12 cellular contexts compared by ENCODE assay signal in genomic region chr6:14118444-14118843, GRCh38. TPM values are rescaled to one million over a fixed set of nuclear protein-coding genes. Genes with fewer than 3 reads are reported as not detected.
DNase-seq lines count a peak whose midpoint lies in the region; ATAC-seq, FAIRE-seq and TF ChIP-seq lines count a peak whose summit lies in the region.
"Had no signal": no experiment of that assay in that cellular context is flagged by ENCODE, and none has a peak within 500 bp of the region (broad histone marks: within the 10 kb centered on the region; RNA-seq: fewer than 3 reads in every experiment).

No MANE protein-coding gene starts in this region.

- intact Hi-C loops in CD8-positive, alpha-beta T cell (cut with DNase I, micrococcal nuclease): loop anchor here (2.0 to 5.0 kb wide), 7 partner anchors 41 to 1134 kb away; partner anchors contain the start of genes MCUR1 (in 1 of the 2), NOL7 (in 1 of the 2), RANBP9 (in 1 of the 2) and TBC1D7 (in 1 of the 2)
- intact Hi-C loops in IMR-90 (cut with micrococcal nuclease): no loop called here
- intact Hi-C loops in GM12878 (cut with micrococcal nuclease; ENCODE audit: unreplicated experiment): no loop called here
- intact Hi-C loops in natural killer cell (cut with micrococcal nuclease): loop anchor here (5.0 kb wide), 2 partner anchors 306 to 1129 kb away; partner anchors contain the start of genes JARID2 and MCUR1

- H3K9ac ChIP-seq in IMR-90 (ENCODE audit: low read depth, low read length) (no peak overlapping the region), GM12878 (ENCODE audit: control insufficient read depth, insufficient read depth, low read length) (peak overlapping the region; percentile 78)

- no peaks in the 10 kb centered on the region for H3K36me3 ChIP-seq in CD8-positive, alpha-beta T cell (ENCODE audit: insufficient read depth, low read length)
- no peaks in the 10 kb centered on the region for H3K36me3 ChIP-seq in IMR-90 (ENCODE audit: control insufficient read depth, insufficient read depth, low read length)
- peaks cover 0 to 5% of the 10 kb centered on the region in 2 experiments; a peak in 3 of 4 replicates for H3K36me3 ChIP-seq in GM12878 (ENCODE audit: control insufficient read depth in 2 of 2, insufficient read depth in 2 of 2, low read length in 1 of 2)

- H3K23ac ChIP-seq in IMR-90 (ENCODE audit: low read depth, low read length): no peak overlapping the region

- peak overlapping the region; percentile 94 for H2AK9ac ChIP-seq in IMR-90 (replicated peaks; ENCODE audit: low read depth, low read length, poor library complexity)

- no peak overlapping the region for H4K5ac ChIP-seq in IMR-90 (ENCODE audit: low read depth, low read length)

- no peaks in the 10 kb centered on the region for H3K27me3 ChIP-seq in CD8-positive, alpha-beta T cell (ENCODE audit: insufficient read depth, low read length)
- H3K27me3 ChIP-seq in IMR-90 (ENCODE audit: control insufficient read depth, insufficient read depth, low read length) (0 out of 2 replicates have a peak, but pooled peaks cover 1% of the 10 kb centered on the region), GM12878 (replicated peaks in 1 of 2; ENCODE audit: control insufficient read depth in 2 of 2, insufficient read depth in 2 of 2, low read length in 1 of 2) (no peaks in the 10 kb centered on the region)

- H3K27ac Mint-ChIP-seq in CD8-positive, alpha-beta T cell: peak overlapping the region; percentile 96
- H3K27ac Mint-ChIP-seq in natural killer cell: peak overlapping the region; percentile 92 to 98

- peaks cover 58% of the 10 kb centered on the region for H3K79me2 ChIP-seq in GM12878 (ENCODE audit: control insufficient read depth, insufficient read depth, low read length)

- H3K4me1 ChIP-seq in CD8-positive, alpha-beta T cell (ENCODE audit: insufficient read depth, low read length): peaks cover 8% of the 10 kb centered on the region
- H3K4me1 ChIP-seq in IMR-90 (ENCODE audit: control insufficient read depth, insufficient read depth, low read length): no peaks in the 10 kb centered on the region
- H3K4me1 ChIP-seq in GM12878 (ENCODE audit: control insufficient read depth, insufficient read depth, low read length): peaks cover 19% of the 10 kb centered on the region

- H3K4ac ChIP-seq in IMR-90 (ENCODE audit: low read depth, low read length): no peak overlapping the region

- H2AK5ac ChIP-seq in IMR-90 (ENCODE audit: low read depth, low read length): 0 out of 2 replicates have a peak overlapping the region, but pooled peaks have one; percentile 26

- H3K4me1 Mint-ChIP-seq in CD8-positive, alpha-beta T cell (ENCODE audit: low read depth): peaks cover 39% of the 10 kb centered on the region
- peaks cover 20 to 25% of the 10 kb centered on the region in 2 donors for H3K4me1 Mint-ChIP-seq in natural killer cell

- no peak overlapping the region for H3K18ac ChIP-seq in IMR-90 (ENCODE audit: low read depth, low read length)

- POLR2A ChIA-PET in CD8-positive, alpha-beta T cell (lab: Charles Lee): interaction anchor here (1.2 kb wide), 1 partner anchor 9 kb away, joined by 5 read pairs; no protein-coding TSS in a partner anchor
- POLR2A ChIA-PET in IMR-90 (lab: Charles Lee; ENCODE audit: unreplicated experiment) (no interaction called here), GM12878 (lab: Charles Lee) (interaction anchor here (1.1 to 6.8 kb wide), 5 partner anchors 8 to 47 kb away, joined by 3 to 51 read pairs (median 9); no protein-coding TSS in a partner anchor)

- SMC1A ChIA-PET in GM12878 (lab: Charles Lee; ENCODE audit: uncharacterized antibody, unreplicated experiment): interaction anchor here (0.5 to 14.9 kb wide), 10 partner anchors 8 to 744 kb away, joined by 3 to 187 read pairs (median 15); no protein-coding TSS in a partner anchor

- in situ Hi-C loops in IMR-90 (cut with MboI; ENCODE audit: low sequenced_read_pairs): no loop called here
- in situ Hi-C loops in GM12878 (cut with MboI): loop anchor here (25.0 kb wide), 1 partner anchor 1756 kb away; no protein-coding TSS in a partner anchor

- H2BK120ac ChIP-seq in IMR-90 (ENCODE audit: low read depth, low read length): no peak overlapping the region

- CTCF ChIA-PET in CD8-positive, alpha-beta T cell (lab: Charles Lee): no interaction called here
- CTCF ChIA-PET in IMR-90 (lab: Yijun Ruan, JAX): no interaction called here
- CTCF ChIA-PET in GM12878 (lab: Yijun Ruan, JAX): interaction anchor here (1.0 to 4.0 kb wide), 7 partner anchors 9 to 51 kb away, joined by 3 to 33 read pairs (median 6); no protein-coding TSS in a partner anchor

- H3K56ac ChIP-seq in IMR-90 (ENCODE audit: extremely low read depth, insufficient read depth, low read length): no peak overlapping the region

- H3K27me3 Mint-ChIP-seq in CD8-positive, alpha-beta T cell (ENCODE audit: low read depth): no peaks in the 10 kb centered on the region
- H3K27me3 Mint-ChIP-seq in natural killer cell (ENCODE audit: low read depth in 2 of 2): peaks cover 0 to 2% of the 10 kb centered on the region in 2 donors

- dilution Hi-C loops in IMR-90 (cut with HindIII; ENCODE audit: low sequenced_read_pairs, unreplicated experiment): no loop called here

- no peak overlapping the region for H3K14ac ChIP-seq in IMR-90 (replicated peaks; ENCODE audit: low read depth, low read length)

- no TSS peak for BruUV-seq in IMR-90 (replicated peaks; lab: Mats Ljungman, UMichigan)
- TSS peak; percentile 52 for BruUV-seq in GM12878 (replicated peaks; lab: Mats Ljungman, UMichigan)

- DNase-seq in CD8-positive, alpha-beta T cell: no peak
- DNase-seq in IMR-90: no peak
- DNase-seq in GM12878 (ENCODE audit: low read depth, low spot score): no peak
- DNase-seq in natural killer cell: no peak
- DNase-seq in hypothalamus (lab: John Stamatoyannopoulos, UW): no peak
- DNase-seq: activated CD4-positive, CD25-positive, alpha-beta regulatory T cell treated with anti-CD3 and anti-CD28 coated beads, Interleukin-2, amount 50 U/mL, for 72 hours; GDM1; NCI-H2029 treated with DMSO at 0.1 percent for 48 hours had no signal

- H4K91ac ChIP-seq in IMR-90 (ENCODE audit: insufficient read depth, low read depth, low read length): no peak overlapping the region

- H2AFZ ChIP-seq in IMR-90 (replicated peaks; ENCODE audit: low read length, poor library complexity) (peak overlapping the region; percentile 99), GM12878 (ENCODE audit: control insufficient read depth, low read depth, low read length) (no peak overlapping the region)

- H2BK15ac ChIP-seq in IMR-90 (ENCODE audit: low read depth, low read length): no peak overlapping the region

- FAIRE-seq in GM12878 (lab: Jason Lieb, UNC): peak; percentile 23
- FAIRE-seq: endothelial cell of umbilical vein had no signal

- no peak overlapping the region for H2BK20ac ChIP-seq in IMR-90 (ENCODE audit: low read depth, low read length)

- ATAC-seq in CD8-positive, alpha-beta T cell: no peak
- no peak for ATAC-seq in IMR-90 (ENCODE audit: low read depth)
- ATAC-seq in GM12878: peak; percentile 2
- ATAC-seq in natural killer cell: no peak
- ATAC-seq in HG03045 (IDR thresholded peaks at IDR 0.05; ENCODE audit: unreplicated experiment): no peak
- no peak for ATAC-seq in HG03378 (IDR thresholded peaks at IDR 0.05; ENCODE audit: unreplicated experiment)
- no peak for ATAC-seq in HG02840 (IDR thresholded peaks at IDR 0.05; ENCODE audit: low FRiP score, unreplicated experiment)

- H3K4me3 Mint-ChIP-seq in CD8-positive, alpha-beta T cell: peak overlapping the region; percentile 93
- H3K4me3 Mint-ChIP-seq in natural killer cell: peak overlapping the region; percentile 94

- TF ChIP-seq EP300 in GM12878 (IDR thresholded peaks at IDR 0.05; ENCODE audit: borderline replicate concordance in 1 of 2, control insufficient read depth in 1 of 2, low read depth in 2 of 2, low read length in 2 of 2): no peak

- H3K9me1 ChIP-seq in IMR-90 (ENCODE audit: insufficient read depth, low read length): no peaks in the 10 kb centered on the region

- no peaks in the 10 kb centered on the region for H3K9me3 ChIP-seq in CD8-positive, alpha-beta T cell (ENCODE audit: low read length)
- no peaks in the 10 kb centered on the region for H3K9me3 ChIP-seq in IMR-90 (ENCODE audit: control insufficient read depth, insufficient read depth, low read length)
- no peaks in the 10 kb centered on the region for H3K9me3 ChIP-seq in GM12878 (replicated peaks; ENCODE audit: control insufficient read depth, insufficient read depth, low read length)

- WGBS in IMR-90 (ENCODE audit: extremely low coverage in 2 of 2, insufficient read length in 1 of 2), 2 experiments: no CpG with 5 or more reads among the region's 2 CpGs
- 50% methylated on average over 2 of the region's 2 CpGs for WGBS in GM12878 (ENCODE audit: insufficient coverage, insufficient replicate concordance, low lambda C conversion rate, missing lambda C conversion rate)

- TF ChIP-seq RAD21 in IMR-90 (IDR thresholded peaks at IDR 0.05; ENCODE audit: low read length) (no peak), GM12878 (IDR thresholded peaks at IDR 0.05; ENCODE audit: insufficient read depth, low read depth, low read length) (no peak)

- H3K9me3 Mint-ChIP-seq in CD8-positive, alpha-beta T cell: no peaks in the 10 kb centered on the region
- no peaks in the 10 kb centered on the region for H3K9me3 Mint-ChIP-seq in natural killer cell

- H4K8ac ChIP-seq in IMR-90 (ENCODE audit: low read depth in 2 of 2, low read length in 2 of 2): no peak overlapping the region

- no peak overlapping the region for H3K27ac ChIP-seq in CD8-positive, alpha-beta T cell (ENCODE audit: low read depth, low read length)
- H3K27ac ChIP-seq in IMR-90 (ENCODE audit: insufficient read depth, low read length): no peak overlapping the region
- peak overlapping the region; percentile 78 for H3K27ac ChIP-seq in GM12878 (ENCODE audit: control insufficient read depth, insufficient read depth)

- TF ChIP-seq CTCF in CD8-positive, alpha-beta T cell (IDR thresholded peaks at IDR 0.05): no peak
- TF ChIP-seq CTCF in IMR-90 (conservative IDR thresholded peaks at IDR 0.05; ENCODE audit: low read depth, low read length) (no peak), GM12878 (IDR thresholded peaks at IDR 0.05 in 2 of 3, conservative IDR thresholded peaks at IDR 0.05 in 1 of 3; ENCODE audit: control insufficient read depth in 2 of 3, extremely low read depth in 1 of 3, insufficient read depth in 1 of 3, low read depth in 3 of 3, low read length in 3 of 3) (no peak), natural killer cell (IDR thresholded peaks at IDR 0.05) (no peak)

- H3K4me2 ChIP-seq in IMR-90 (ENCODE audit: low read depth, low read length): no peak overlapping the region; the same call in 1 of the 2 replicates
- peak overlapping the region; percentile 84 for H3K4me2 ChIP-seq in GM12878 (ENCODE audit: control insufficient read depth, insufficient read depth)

- no peak overlapping the region for H2BK5ac ChIP-seq in IMR-90 (ENCODE audit: low read depth, low read length, poor library complexity, severe bottlenecking)

- RAD21 ChIA-PET in GM12878 (lab: Charles Lee; ENCODE audit: unreplicated experiment): interaction anchor here (1.9 to 11.6 kb wide), 5 partner anchors 10 to 46 kb away, joined by 10 to 111 read pairs (median 24); no protein-coding TSS in a partner anchor

- peak overlapping the region; percentile 92 for H3K4me3 ChIP-seq in CD8-positive, alpha-beta T cell (ENCODE audit: low read depth, low read length)
- no peak overlapping the region for H3K4me3 ChIP-seq in IMR-90 (ENCODE audit: insufficient read depth, low read depth, low read length)
- peak overlapping the region; percentile 93 for H3K4me3 ChIP-seq in GM12878

- TF ChIP-seq POLR2A in IMR-90 (IDR thresholded peaks at IDR 0.05; ENCODE audit: low read depth, low read length) (no peak), GM12878 (IDR thresholded peaks at IDR 0.05; ENCODE audit: low read depth, low read length) (no peak)

- peaks cover 7% of the 10 kb centered on the region for H3K36me3 Mint-ChIP-seq in CD8-positive, alpha-beta T cell
- H3K36me3 Mint-ChIP-seq in natural killer cell: no peaks in the 10 kb centered on the region

- H3K79me1 ChIP-seq in IMR-90 (ENCODE audit: low read depth in 1 of 2, low read length in 2 of 2): no peaks in the 10 kb centered on the region

- H4K20me1 ChIP-seq in IMR-90 (ENCODE audit: insufficient read depth, low read length) (no peaks in the 10 kb centered on the region), GM12878 (ENCODE audit: control insufficient read depth, insufficient read depth) (no peaks in the 10 kb centered on the region)

RNA-seq across cellular contexts. Expression of gene CD83, which starts 0.9 kb away (rescaled TPM):
- 10 to 100 TPM; 57.2 to 60.4 TPM for total RNA-seq in CD8-positive, alpha-beta T cell
- total RNA-seq in IMR-90 (2012; rRNA removed) (2.5 and 3.1 TPM in 2 replicates), GM12878 (2014; rRNA removed) (161 and 190 TPM in 2 replicates), GM12878 (2014; rRNA removed; fragmentation: Illumina TruSeq; extraction: Trizol) (126 and 127 TPM in 2 replicates), GM12878 (2021) (128 and 132 TPM in 2 replicates), natural killer cell (100 to 1,000 TPM in 1 of 3 donors, 10 to 100 TPM in 2; 54.8 to 110 (median 64.3) TPM)
- polyA plus RNA-seq in IMR-90 (2012; rRNA removed) (2.0 TPM in 2 replicates), GM12878 (2011; rRNA removed) (121 and 129 TPM in 2 replicates), GM12878 (2014; fragmentation: Illumina TruSeq; extraction: Trizol) (170 and 198 TPM in 2 replicates), GM12878 (2014; fragmentation: Nextera tagmentation; extraction: Ambion mirVana) (100 to 1,000 TPM; 120 to 174 TPM), GM12878 (2014; rRNA removed) (158 and 173 TPM in 2 replicates), GM12878 (2016; fragmentation: Nextera tagmentation; extraction: Ambion mirVana) (10 to 100 TPM; 76.1 to 78.6 TPM)
- polyA plus RNA-seq in IMR-90 (2012; cell fraction: cytosol; rRNA removed): 0.92 and 1.3 TPM in 2 replicates
- 0.29 and 1.8 TPM in 2 replicates for polyA plus RNA-seq in IMR-90 (2012; cell fraction: nucleus; rRNA removed; ENCODE audit: low replicate concordance)
- total RNA-seq in GM12878 (2013; cell fraction: nucleolus; rRNA removed): 204 and 206 TPM in 2 replicates
- polyA plus RNA-seq in GM12878 (2011; ENCODE audit: low read depth): 62.9 TPM
- 61.3 and 73.0 TPM in 2 replicates for polyA plus RNA-seq in GM12878 (2011; cell fraction: cytosol; rRNA removed)
- polyA plus RNA-seq in GM12878 (2011; cell fraction: nucleus; rRNA removed): 61.7 and 74.8 TPM in 2 replicates
- 55.9 and 78.6 TPM in 2 replicates for polyA plus RNA-seq in GM12878 (2012)
- 48.8 and 53.4 TPM in 2 replicates for polyA minus RNA-seq in GM12878 (2011; rRNA and poly(A)+ RNA removed)
- 16.2 and 18.5 TPM in 2 replicates for polyA minus RNA-seq in GM12878 (2011; cell fraction: cytosol; rRNA and poly(A)+ RNA removed)
- polyA minus RNA-seq in GM12878 (2011; cell fraction: nucleus; rRNA and poly(A)+ RNA removed): 14.9 and 19.7 TPM in 2 replicates

Comparison
In these comparisons a context has a peak if more than half of its experiments do, and no peak if none do; other contexts are left out.
1. RNA of gene CD83, which starts 0.9 kb away (total RNA-seq): 126 to 206 TPM in GM12878, 54.8 to 110 TPM in natural killer cell and 57.2 to 60.4 TPM in CD8-positive, alpha-beta T cell; 2.5 to 3.1 TPM in IMR-90; every median in the first group is over 10 times any median in the second.
2. intact Hi-C loops: an anchor here in CD8-positive, alpha-beta T cell (2.0 to 5.0 kb wide) and natural killer cell (5.0 kb wide); none called in IMR-90 and GM12878.